In genomic region chr17:42341568-42341967, GRCh38 we compare ENCODE assay signal across 20 cellular contexts. TPM values are rescaled to one million over a fixed set of nuclear protein-coding genes. Genes with fewer than 3 reads are reported as not detected.
DNase-seq lines count a peak whose midpoint lies in the region; ATAC-seq and TF ChIP-seq lines count a peak whose summit lies in the region.
"Had no signal": no experiment of that assay in that cellular context is flagged by ENCODE, and none has a peak within 500 bp of the region (broad histone marks: within the 10 kb centered on the region; RNA-seq: fewer than 3 reads in every experiment).

No MANE protein-coding gene starts in this region.

- H3K27ac Mint-ChIP-seq in T-helper 1 cell treated with Interleukin-12 subunit alpha and Interleukin-12 subunit beta and Interleukin-4 antibody, amounts not matched to agents 30 μg/mL and 1 μg/mL, for 36 hours = peak overlapping the region; percentile 91
- peak overlapping the region; percentile 82 for H3K27ac Mint-ChIP-seq in CD8-positive, alpha-beta T cell
- H3K27ac Mint-ChIP-seq in activated B cell treated with CpG ODN at 0.5 μM for 24 hours = peak overlapping the region; percentile 7
- H3K27ac Mint-ChIP-seq in effector memory CD8-positive, alpha-beta T cell = peak overlapping the region; percentile 83 to 84
- H3K27ac Mint-ChIP-seq: nephron, type B pancreatic cell had no signal

- no peaks in the 10 kb centered on the region for H3K27me3 ChIP-seq in CD8-positive, alpha-beta T cell (ENCODE audit: insufficient read depth, low read length)
- H3K27me3 ChIP-seq: SJSA1 had no signal

- H3K9me3 ChIP-seq in CD8-positive, alpha-beta T cell (ENCODE audit: low read length) = no peaks in the 10 kb centered on the region
- H3K9me3 ChIP-seq: HAP-1, SJSA1 had no signal

- peaks cover 32% of the 10 kb centered on the region for H3K4me1 ChIP-seq in CD8-positive, alpha-beta T cell (ENCODE audit: insufficient read depth, low read length)
- H3K4me1 ChIP-seq: HAP-1 had no signal

- TF ChIP-seq CTCF in CD8-positive, alpha-beta T cell (IDR thresholded peaks at IDR 0.05) = no peak
- no peak for TF ChIP-seq CTCF in activated B cell treated with CpG ODN at 0.5 μM for 24 hours (IDR thresholded peaks at IDR 0.05)

- H3K27me3 Mint-ChIP-seq in T-helper 1 cell treated with Interleukin-12 subunit alpha and Interleukin-12 subunit beta and Interleukin-4 antibody, amounts not matched to agents 30 μg/mL and 1 μg/mL, for 36 hours (ENCODE audit: low read depth) = no peaks in the 10 kb centered on the region
- no peaks in the 10 kb centered on the region for H3K27me3 Mint-ChIP-seq in CD8-positive, alpha-beta T cell (ENCODE audit: low read depth)
- H3K27me3 Mint-ChIP-seq in activated B cell treated with CpG ODN at 0.5 μM for 24 hours = no peaks in the 10 kb centered on the region
- no peaks in the 10 kb centered on the region for H3K27me3 Mint-ChIP-seq in effector memory CD8-positive, alpha-beta T cell
- H3K27me3 Mint-ChIP-seq: type B pancreatic cell had no signal

- H3K4me1 Mint-ChIP-seq in T-helper 1 cell treated with Interleukin-12 subunit alpha and Interleukin-12 subunit beta and Interleukin-4 antibody, amounts not matched to agents 30 μg/mL and 1 μg/mL, for 36 hours (ENCODE audit: low read depth) = peaks cover 58% of the 10 kb centered on the region
- H3K4me1 Mint-ChIP-seq in CD8-positive, alpha-beta T cell (ENCODE audit: low read depth) = peaks cover 39% of the 10 kb centered on the region
- H3K4me1 Mint-ChIP-seq in activated B cell treated with CpG ODN at 0.5 μM for 24 hours = peaks cover 41% of the 10 kb centered on the region
- H3K4me1 Mint-ChIP-seq in effector memory CD8-positive, alpha-beta T cell (ENCODE audit: low read depth in 2 of 2) = peaks cover 27 to 37% of the 10 kb centered on the region in 2 donors
- H3K4me1 Mint-ChIP-seq: nephron had no signal

- H3K4me3 ChIP-seq in CD8-positive, alpha-beta T cell (ENCODE audit: low read depth, low read length) = no peak overlapping the region
- H3K4me3 ChIP-seq: HAP-1, SJSA1 had no signal

- H3K36me3 Mint-ChIP-seq in T-helper 1 cell treated with Interleukin-12 subunit alpha and Interleukin-12 subunit beta and Interleukin-4 antibody, amounts not matched to agents 30 μg/mL and 1 μg/mL, for 36 hours (ENCODE audit: low read depth) = peaks cover 70% of the 10 kb centered on the region
- peaks cover 76% of the 10 kb centered on the region for H3K36me3 Mint-ChIP-seq in CD8-positive, alpha-beta T cell
- H3K36me3 Mint-ChIP-seq in activated B cell treated with CpG ODN at 0.5 μM for 24 hours (ENCODE audit: low read depth) = peaks cover 78% of the 10 kb centered on the region
- H3K36me3 Mint-ChIP-seq in effector memory CD8-positive, alpha-beta T cell (ENCODE audit: insufficient read depth) = peaks cover 85% of the 10 kb centered on the region

- no peak overlapping the region for H3K27ac ChIP-seq in CD8-positive, alpha-beta T cell (ENCODE audit: low read depth, low read length)
- no peak overlapping the region for H3K27ac ChIP-seq in caudate nucleus (ENCODE audit: low read depth, low read length)
- H3K27ac ChIP-seq: 22Rv1, SJSA1 had no signal

- no peak for ATAC-seq in CD8-positive, alpha-beta T cell
- ATAC-seq in activated B cell treated with CpG ODN at 0.5 μM for 24 hours (ENCODE audit: low read depth) (no peak), GM21619 (IDR thresholded peaks at IDR 0.05; ENCODE audit: unreplicated experiment) (no peak)
- ATAC-seq in effector memory CD8-positive, alpha-beta T cell (replicated peaks) = no peak

- H3K36me3 ChIP-seq in CD8-positive, alpha-beta T cell (ENCODE audit: insufficient read depth, low read length) = peaks cover 16% of the 10 kb centered on the region

- DNase-seq in T-helper 1 cell = no peak
- no peak for DNase-seq in CD8-positive, alpha-beta T cell
- DNase-seq in activated B cell treated with CpG ODN at 0.5 μM for 24 hours = no peak
- no peak for DNase-seq in effector memory CD8-positive, alpha-beta T cell
- DNase-seq in SKM-1 treated with dmso at 0.1 percent for 144 hours (lab: John Stamatoyannopoulos, UW; ENCODE audit: unreplicated experiment) = no peak
- DNase-seq in caudate nucleus (lab: John Stamatoyannopoulos, UW) = no peak
- DNase-seq: DMS 273 treated with DMSO at 0.1 percent for 48 hours; effector CD4-positive, alpha-beta T cell; KBM-7; mammary epithelial cell; NCI-H1048; NCI-H2081 treated with DMSO at 0.1 percent for 48 hours; NCI-H510A treated with DMSO at 0.1 percent for 48 hours had no signal

- CTCF ChIA-PET in CD8-positive, alpha-beta T cell (lab: Charles Lee) = interaction anchor here (1.0 to 2.8 kb wide), 4 partner anchors 20 to 65 kb away, joined by 3 to 11 read pairs (median 4); no protein-coding TSS in a partner anchor
- CTCF ChIA-PET in activated B cell treated with CpG ODN at 0.5 μM for 24 hours (lab: Charles Lee) = interaction anchor here (1.5 kb wide), 1 partner anchor 61 kb away, joined by 3 read pairs; no protein-coding TSS in a partner anchor

- intact Hi-C loops in CD8-positive, alpha-beta T cell (cut with DNase I, micrococcal nuclease) = loop anchor here in 1 of 2 experiments (10.0 kb wide), 1 partner anchor 1227 kb away; the partner anchor contains the start of gene KRTAP4-11
- intact Hi-C loops in activated B cell treated with CpG ODN at 0.5 μM for 24 hours (cut with micrococcal nuclease) = no loop called here

- peak overlapping the region; percentile 73 for H3K4me3 Mint-ChIP-seq in T-helper 1 cell treated with Interleukin-12 subunit alpha and Interleukin-12 subunit beta and Interleukin-4 antibody, amounts not matched to agents 30 μg/mL and 1 μg/mL, for 36 hours
- no peak overlapping the region for H3K4me3 Mint-ChIP-seq in CD8-positive, alpha-beta T cell
- H3K4me3 Mint-ChIP-seq in activated B cell treated with CpG ODN at 0.5 μM for 24 hours = no peak overlapping the region
- H3K4me3 Mint-ChIP-seq in effector memory CD8-positive, alpha-beta T cell = peak overlapping the region in 1 of 2 donors; percentile 23
- H3K4me3 Mint-ChIP-seq: nephron, type B pancreatic cell had no signal

- POLR2A ChIA-PET in CD8-positive, alpha-beta T cell (lab: Charles Lee) = no interaction called here
- POLR2A ChIA-PET in activated B cell treated with CpG ODN at 0.5 μM for 24 hours (lab: Charles Lee) = interaction anchor here (0.7 to 1.6 kb wide), 2 partner anchors 23 to 44 kb away, joined by 4 to 9 read pairs; no protein-coding TSS in a partner anchor

- H3K9me3 Mint-ChIP-seq in T-helper 1 cell treated with Interleukin-12 subunit alpha and Interleukin-12 subunit beta and Interleukin-4 antibody, amounts not matched to agents 30 μg/mL and 1 μg/mL, for 36 hours = no peaks in the 10 kb centered on the region
- H3K9me3 Mint-ChIP-seq in CD8-positive, alpha-beta T cell = no peaks in the 10 kb centered on the region
- H3K9me3 Mint-ChIP-seq in activated B cell treated with CpG ODN at 0.5 μM for 24 hours = no peaks in the 10 kb centered on the region
- H3K9me3 Mint-ChIP-seq in effector memory CD8-positive, alpha-beta T cell = no peaks in the 10 kb centered on the region
- H3K9me3 Mint-ChIP-seq: nephron, type B pancreatic cell had no signal

RNA-seq across cellular contexts. Expression of gene STAT3, which starts 46.7 kb away (rescaled TPM):
- total RNA-seq in CD8-positive, alpha-beta T cell = 100 to 1,000 TPM; 338 to 343 TPM
- 211 and 233 TPM in 2 replicates for total RNA-seq in activated B cell treated with CpG ODN at 0.5 μM for 24 hours

RNA-seq across cellular contexts. Expression of gene STAT5A, which starts 53.3 kb away (rescaled TPM):
- 100 to 1,000 TPM; 300 to 319 TPM for total RNA-seq in CD8-positive, alpha-beta T cell
- total RNA-seq in activated B cell treated with CpG ODN at 0.5 μM for 24 hours = 136 and 140 TPM in 2 replicates

Comparison
In these comparisons a context has a peak if more than half of its experiments do, and no peak if none do; other contexts are left out.
1. H3K27ac Mint-ChIP-seq: peak in every context shown above with its lines; median percentile 91 in T-helper 1 cell treated with Interleukin-12 subunit alpha and Interleukin-12 subunit beta and Interleukin-4 antibody, amounts not matched to agents 30 μg/mL and 1 μg/mL, for 36 hours; 84 in effector memory CD8-positive, alpha-beta T cell; 82 in CD8-positive, alpha-beta T cell; 7 in activated B cell treated with CpG ODN at 0.5 μM for 24 hours.